1 cellular context compared by ENCODE assay signal in the genomic region with DNA sequence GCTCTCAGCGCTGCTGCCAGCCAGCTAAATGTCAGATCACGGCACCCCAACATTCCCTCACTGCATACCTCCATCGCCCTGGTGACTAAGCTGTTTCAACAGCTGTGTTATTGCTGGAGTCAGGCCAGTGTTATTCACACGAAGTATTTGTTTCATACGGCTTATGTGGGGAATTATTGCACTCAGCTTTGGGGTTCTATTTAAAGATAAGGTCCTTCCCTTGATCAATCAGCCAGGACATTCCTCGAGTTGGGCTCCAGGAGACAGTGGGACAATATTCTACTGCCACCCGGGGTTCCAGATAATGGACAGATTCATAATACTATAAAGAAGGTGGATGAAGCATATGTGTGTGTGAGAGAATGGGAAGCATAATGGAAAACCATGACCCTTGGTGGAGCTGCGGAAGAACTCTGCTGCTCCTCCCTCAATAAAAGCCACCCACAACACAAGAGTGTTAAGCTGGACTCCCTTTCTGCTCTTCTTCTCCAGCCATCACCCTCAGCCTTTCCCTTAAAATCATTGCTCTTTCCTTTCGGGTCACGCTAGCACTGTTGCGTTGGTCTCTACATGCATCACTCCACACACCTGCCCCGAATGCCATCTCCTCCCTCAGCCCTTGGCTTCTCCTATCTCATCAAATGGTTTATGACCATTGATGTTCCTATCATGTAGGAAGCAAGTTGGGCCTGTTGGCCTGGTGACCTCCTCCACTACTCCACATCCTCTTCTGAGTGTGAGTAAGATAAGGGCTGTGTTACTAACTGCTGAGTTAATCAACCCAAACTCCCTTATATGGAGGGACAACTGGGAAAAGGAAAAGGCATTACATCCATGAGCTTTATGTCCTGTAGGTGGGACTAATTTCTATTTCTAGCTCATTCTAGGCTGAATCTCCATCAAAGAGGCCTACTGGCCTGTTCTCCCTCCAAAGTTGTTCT.
TF ChIP-seq lines count a peak whose summit lies in the region.

No MANE protein-coding gene starts in this region.

TF ChIP-seq in SK-N-SH treated with all-trans-retinoic acid at 6 μM for 48 hours, 23 proteins besides CTCF, POLR2A, EP300 and RAD21 (continued from another document):
- TF ChIP-seq PATZ1 (CRISPR knock-in tag; IDR thresholded peaks at IDR 0.05; ENCODE audit: borderline replicate concordance) (no peak), TCF4 (CRISPR knock-in tag; IDR thresholded peaks at IDR 0.05; ENCODE audit: borderline replicate concordance) (no peak), CSRNP3 (CRISPR knock-in tag; IDR thresholded peaks at IDR 0.05) (no peak), TOX (CRISPR knock-in tag; IDR thresholded peaks at IDR 0.05; ENCODE audit: borderline replicate concordance) (no peak), CSDC2 (CRISPR knock-in tag; IDR thresholded peaks at IDR 0.05) (no peak)
TF ChIP-seq in SK-N-SH treated with all-trans-retinoic acid at 6 μM for 48 hours: peak in this region for 0.
